23 cellular contexts compared by ENCODE assay signal in the genomic region with DNA sequence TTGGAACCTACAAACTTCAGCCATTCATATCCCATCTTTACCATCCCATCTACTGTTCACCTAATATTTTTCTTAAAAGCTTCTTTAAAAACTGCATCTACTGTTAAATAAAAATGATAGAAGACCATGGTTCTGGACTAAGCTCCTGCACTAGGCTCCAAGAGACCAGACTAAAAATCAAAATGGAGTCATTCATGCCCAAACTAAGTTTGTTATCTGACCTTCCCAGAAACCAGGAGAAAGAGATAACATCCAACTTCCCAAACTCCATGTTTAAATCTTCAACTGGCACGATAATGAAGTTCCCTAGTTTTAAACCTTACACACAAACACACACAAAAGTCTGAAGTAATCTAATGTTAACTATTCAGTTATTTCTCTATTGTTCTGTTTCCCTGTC. TPM values are rescaled to one million over a fixed set of nuclear protein-coding genes. Genes with fewer than 3 reads are reported as not detected.
DNase-seq lines count a peak whose midpoint lies in the region; ATAC-seq, FAIRE-seq and TF ChIP-seq lines count a peak whose summit lies in the region.
"Had no signal": no experiment of that assay in that cellular context is flagged by ENCODE, and none has a peak within 500 bp of the region (broad histone marks: within the 10 kb centered on the region; RNA-seq: fewer than 3 reads in every experiment).

No MANE protein-coding gene starts in this region.

- TF ChIP-seq RAD21 in HepG2 (CRISPR knock-in tag; IDR thresholded peaks at IDR 0.05) (no peak), K562 (CRISPR knock-in tag; conservative IDR thresholded peaks at IDR 0.05 in 1 of 2, IDR thresholded peaks at IDR 0.05 in 1 of 2) (no peak)

- ATAC-seq in HepG2: no peak
- ATAC-seq in right lobe of liver: no peak
- no peak for ATAC-seq in K562
- no peak for ATAC-seq in GM21423 (IDR thresholded peaks at IDR 0.05; ENCODE audit: unreplicated experiment)
- no peak for ATAC-seq in pancreas
- ATAC-seq: GM12878 had no signal

- DNase-seq in HepG2 (ENCODE audit: low spot score) (no peak), right lobe of liver (no peak), K562 (ENCODE audit: extremely low read depth in 1 of 4, low spot score in 3 of 4) (no peak), neural crest cell (ENCODE audit: low read depth, low spot score) (no peak), pancreas (no peak), amniotic stem cell (lab: John Stamatoyannopoulos, UW) (no peak)
- DNase-seq: 8988T; Calu3; CD4-positive, alpha-beta memory T cell; DMS 273 treated with DMSO at 0.1 percent for 48 hours; DMS53; DND-41; EL; GM23248; HCEC 1CT had no signal

- H3K79me2 ChIP-seq in HepG2 (ENCODE audit: insufficient read depth, low read length) (peaks cover 80% of the 10 kb centered on the region), K562 (ENCODE audit: control insufficient read depth, insufficient read depth, low read length) (no peaks in the 10 kb centered on the region)

- FAIRE-seq in HepG2 (lab: Jason Lieb, UNC) (no peak), K562 (lab: Jason Lieb, UNC) (no peak), pancreas (lab: Jason Lieb, UNC) (no peak)
- FAIRE-seq: GM12878, GM19239, H54, HTR-8/SVneo had no signal

- CTCF ChIA-PET in HepG2 (lab: Yijun Ruan, JAX; ENCODE audit: low intra/inter-chr PET ratio, low total read pairs) (no interaction called here), K562 (lab: Yijun Ruan, JAX; ENCODE audit: low intra/inter-chr PET ratio) (no interaction called here)

- H3K27ac ChIP-seq in HepG2 (ENCODE audit: extremely low read length, insufficient read depth, low read length) (no peak overlapping the region), right lobe of liver (peak overlapping the region in 1 of 3 donors; percentile 79), K562 (ENCODE audit: extremely low read depth, low read depth, low read length) (no peak overlapping the region), subcutaneous abdominal adipose tissue (ENCODE audit: low read depth, low read length) (peak overlapping the region; percentile 88), pancreas (peak overlapping the region in 1 of 4 donors; percentile 8)
- H3K27ac ChIP-seq: BLaER1, GM23248 had no signal

- H3K4me3 Mint-ChIP-seq in neural crest cell: no peak overlapping the region
- H3K4me3 Mint-ChIP-seq: CD14-positive monocyte; CD4-positive, alpha-beta memory T cell had no signal

- H3K9me3 Mint-ChIP-seq in neural crest cell: no peaks in the 10 kb centered on the region
- H3K9me3 Mint-ChIP-seq: CD14-positive monocyte; CD4-positive, alpha-beta memory T cell had no signal

- H3K27ac Mint-ChIP-seq in neural crest cell (ENCODE audit: unreplicated experiment): peak overlapping the region; percentile 84

- POLR2A ChIA-PET in HepG2 (lab: Yijun Ruan, JAX) (no interaction called here), K562 (lab: Yijun Ruan, JAX) (interaction anchor here (0.6 kb wide), 1 partner anchor 18 kb away, joined by 5 read pairs; no protein-coding TSS in a partner anchor)

- no peak for TF ChIP-seq POLR2A in HepG2 (IDR thresholded peaks at IDR 0.05; ENCODE audit: insufficient read depth in 1 of 2, low read depth in 2 of 2, low read length in 2 of 2)
- TF ChIP-seq POLR2A in right lobe of liver (IDR thresholded peaks at IDR 0.05): no peak
- TF ChIP-seq POLR2A in K562 (conservative IDR thresholded peaks at IDR 0.05): no peak

- H3K27me3 ChIP-seq in HepG2 (ENCODE audit: control insufficient read depth in 1 of 2, insufficient read depth in 2 of 2, low read length in 2 of 2) (no peaks in the 10 kb centered on the region), right lobe of liver (no peaks in the 10 kb centered on the region), K562 (ENCODE audit: control insufficient read depth in 2 of 2, insufficient read depth in 2 of 2, low read length in 2 of 2) (no peaks in the 10 kb centered on the region), subcutaneous abdominal adipose tissue (ENCODE audit: control insufficient read depth in 5 of 5, insufficient read depth in 4 of 5, low read length in 5 of 5) (no peaks in the 10 kb centered on the region), pancreas (no peaks in the 10 kb centered on the region)
- H3K27me3 ChIP-seq: BLaER1 had no signal

- TF ChIP-seq CTCF in HepG2 (CRISPR knock-in tag; IDR thresholded peaks at IDR 0.05): no peak
- no peak for TF ChIP-seq CTCF in right lobe of liver (IDR thresholded peaks at IDR 0.05)
- TF ChIP-seq CTCF in K562 (IDR thresholded peaks at IDR 0.05 in 2 of 3, conservative IDR thresholded peaks at IDR 0.05 in 1 of 3; ENCODE audit: insufficient read depth in 2 of 3, low read depth in 1 of 3, low read length in 3 of 3): no peak
- TF ChIP-seq CTCF in neural crest cell (conservative IDR thresholded peaks at IDR 0.05): no peak
- no peak for TF ChIP-seq CTCF in pancreas (IDR thresholded peaks at IDR 0.05)

- TF ChIP-seq EP300 in HepG2 (IDR thresholded peaks at IDR 0.05; ENCODE audit: low read depth in 2 of 2, low read length in 2 of 2) (no peak), HepG2 (CRISPR knock-in tag; IDR thresholded peaks at IDR 0.05; ENCODE audit: borderline replicate concordance) (no peak), K562 (IDR thresholded peaks at IDR 0.05; ENCODE audit: low read length) (no peak)

- H3K4me3 ChIP-seq in HepG2 (replicated peaks in 1 of 3; ENCODE audit: insufficient read depth in 1 of 3, low read depth in 2 of 3, low read length in 3 of 3): no peak overlapping the region
- H3K4me3 ChIP-seq in right lobe of liver: no peak overlapping the region
- no peak overlapping the region for H3K4me3 ChIP-seq in K562
- H3K4me3 ChIP-seq in subcutaneous abdominal adipose tissue (ENCODE audit: low read depth in 1 of 5, low read length in 5 of 5): no peak overlapping the region
- no peak overlapping the region for H3K4me3 ChIP-seq in pancreas
- H3K4me3 ChIP-seq: BLaER1, GM12878, GM23248 had no signal

- H3K4me1 Mint-ChIP-seq in neural crest cell: peaks cover 7% of the 10 kb centered on the region

- peaks cover 72% of the 10 kb centered on the region for H3K4me1 ChIP-seq in HepG2 (ENCODE audit: insufficient read depth, low read length)
- H3K4me1 ChIP-seq in right lobe of liver: peaks cover 0 to 79% (median 31%) of the 10 kb centered on the region in 4 donors
- peaks cover 0 to 10% of the 10 kb centered on the region in 2 experiments; a peak in 2 of 5 replicates for H3K4me1 ChIP-seq in K562 (replicated peaks in 1 of 2; ENCODE audit: control insufficient read depth in 2 of 2, insufficient read depth in 2 of 2, low read length in 2 of 2)
- H3K4me1 ChIP-seq in subcutaneous abdominal adipose tissue (ENCODE audit: control insufficient read depth in 5 of 5, insufficient read depth in 5 of 5, low read length in 5 of 5): peaks cover 0 to 75% (median 50%) of the 10 kb centered on the region in 5 donors
- peaks cover 24 to 37% (median 34%) of the 10 kb centered on the region in 3 donors for H3K4me1 ChIP-seq in pancreas

- H2AFZ ChIP-seq in HepG2 (ENCODE audit: low read length) (no peak overlapping the region), K562 (ENCODE audit: low read depth, low read length) (no peak overlapping the region)
- H2AFZ ChIP-seq: GM23248 had no signal

- H3K36me3 ChIP-seq in HepG2 (replicated peaks in 1 of 2; ENCODE audit: control insufficient read depth in 1 of 2, insufficient read depth in 2 of 2, low read length in 2 of 2): peaks cover 2 to 6% of the 10 kb centered on the region in 2 experiments; a peak in 3 of 5 replicates
- H3K36me3 ChIP-seq in right lobe of liver: no peaks in the 10 kb centered on the region
- H3K36me3 ChIP-seq in K562 (ENCODE audit: control insufficient read depth, insufficient read depth, low read length): no peaks in the 10 kb centered on the region
- H3K36me3 ChIP-seq in subcutaneous abdominal adipose tissue (ENCODE audit: control insufficient read depth in 5 of 5, insufficient read depth in 5 of 5, low read length in 5 of 5): peaks cover 3 to 15% (median 9%) of the 10 kb centered on the region in 5 donors
- no peaks in the 10 kb centered on the region for H3K36me3 ChIP-seq in pancreas

- WGBS in HepG2 (ENCODE audit: low lambda C conversion rate): 21% methylated on average over 1 of the region's 1 CpG
- 9% methylated on average over 1 of the region's 1 CpG for WGBS in right lobe of liver (ENCODE audit: insufficient coverage, low coverage, low lambda C conversion rate, missing lambda C conversion rate)
- WGBS in K562 (ENCODE audit: insufficient coverage, low coverage, missing lambda C conversion rate): 6% methylated on average over 1 of the region's 1 CpG
- 0% methylated on average over 1 of the region's 1 CpG for WGBS in pancreas, 2 donors

- H4K20me1 ChIP-seq in HepG2 (ENCODE audit: insufficient read depth, low read length) (0 out of 2 replicates have a peak, but pooled peaks cover 3% of the 10 kb centered on the region), K562 (replicated peaks; ENCODE audit: control insufficient read depth, insufficient read depth, low read length) (no peaks in the 10 kb centered on the region)

- in situ Hi-C loops in HepG2 (cut with HindIII; ENCODE audit: extremely low pct_ligation_motif_present, low pct_unique_long_range_greater_than_20kb) (no loop called here), K562 (cut with MboI) (no loop called here)

- H3K27me3 Mint-ChIP-seq in neural crest cell (ENCODE audit: low read depth): no peaks in the 10 kb centered on the region
- H3K27me3 Mint-ChIP-seq: CD4-positive, alpha-beta memory T cell had no signal

- no peak overlapping the region for H3K4me2 ChIP-seq in HepG2 (ENCODE audit: low read depth, low read length)
- H3K4me2 ChIP-seq in K562 (ENCODE audit: insufficient read depth, low read length): no peak overlapping the region
- H3K4me2 ChIP-seq: BLaER1 had no signal

- intact Hi-C loops in HepG2 (cut with micrococcal nuclease; ENCODE audit: unreplicated experiment) (no loop called here), right lobe of liver (cut with DNase I) (no loop called here), K562 (cut with micrococcal nuclease) (no loop called here), pancreas (cut with DNase I) (no loop called here)

- H3K9me3 ChIP-seq in HepG2 (ENCODE audit: low read length): no peaks in the 10 kb centered on the region
- H3K9me3 ChIP-seq in right lobe of liver: no peaks in the 10 kb centered on the region
- H3K9me3 ChIP-seq in K562 (replicated peaks; ENCODE audit: control insufficient read depth, insufficient read depth, low read depth, low read length): no peaks in the 10 kb centered on the region
- no peaks in the 10 kb centered on the region for H3K9me3 ChIP-seq in subcutaneous abdominal adipose tissue (ENCODE audit: control insufficient read depth in 5 of 5, low read length in 5 of 5)
- H3K9me3 ChIP-seq in pancreas: no peaks in the 10 kb centered on the region
- H3K9me3 ChIP-seq: BLaER1 had no signal

- H3K36me3 Mint-ChIP-seq in neural crest cell (ENCODE audit: low read depth): peaks cover 12% of the 10 kb centered on the region

- no peaks in the 10 kb centered on the region for H3K9me1 ChIP-seq in K562 (ENCODE audit: control insufficient read depth, insufficient read depth, low read length)

- BruUV-seq in HepG2 (replicated peaks; lab: Mats Ljungman, UMichigan) (no TSS peak), K562 (replicated peaks; lab: Mats Ljungman, UMichigan) (no TSS peak)

- H3K9ac ChIP-seq in HepG2 (ENCODE audit: insufficient read depth, low read depth, low read length) (no peak overlapping the region), K562 (ENCODE audit: insufficient read depth in 1 of 2, low read depth in 2 of 2, low read length in 2 of 2) (no peak overlapping the region), subcutaneous abdominal adipose tissue (ENCODE audit: low read length in 5 of 5) (no peak overlapping the region)
- H3K9ac ChIP-seq: BLaER1, GM23248 had no signal

RNA-seq across cellular contexts. Expression of gene DCUN1D3, which starts 13.8 kb away (rescaled TPM):
- 19.3 and 26.1 TPM in 2 replicates for total RNA-seq in HepG2 (2016; rRNA removed; fragmentation: Illumina TruSeq; extraction: Trizol)
- total RNA-seq in HepG2 (2016; cell fraction: cytosol; rRNA removed; fragmentation: Illumina TruSeq; extraction: Trizol; ENCODE audit: low read depth): 5.0 and 5.9 TPM in 2 replicates
- 19.9 and 24.5 TPM in 2 replicates for total RNA-seq in HepG2 (2016; cell fraction: insoluble cytoplasmic fraction; rRNA removed; fragmentation: Illumina TruSeq; extraction: Trizol)
- 16.0 and 17.0 TPM in 2 replicates for total RNA-seq in HepG2 (2016; cell fraction: membrane; rRNA removed; fragmentation: Illumina TruSeq; extraction: Trizol)
- total RNA-seq in HepG2 (2016; cell fraction: nucleus; rRNA removed; fragmentation: Illumina TruSeq; extraction: Trizol): 14.7 and 15.1 TPM in 2 replicates
- polyA plus RNA-seq in HepG2 (2011; rRNA removed): 5.0 and 6.3 TPM in 2 replicates
- 3.9 and 4.7 TPM in 2 replicates for polyA plus RNA-seq in HepG2 (2011; cell fraction: cytosol; rRNA removed)
- 12.3 and 12.9 TPM in 2 replicates for polyA plus RNA-seq in HepG2 (2011; cell fraction: nucleus; rRNA removed)
- polyA plus RNA-seq in HepG2 (2012): 5.8 and 5.9 TPM in 2 replicates
- polyA plus RNA-seq in HepG2 (2016; cell fraction: cytosol; fragmentation: Illumina TruSeq; extraction: Trizol; ENCODE audit: low read depth): 0.90 and 1.3 TPM in 2 replicates
- polyA plus RNA-seq in HepG2 (2016; cell fraction: insoluble cytoplasmic fraction; fragmentation: Illumina TruSeq; extraction: Trizol; ENCODE audit: low read depth): 10.0 and 11.9 TPM in 2 replicates
- 4.5 and 5.0 TPM in 2 replicates for polyA plus RNA-seq in HepG2 (2016; cell fraction: membrane; fragmentation: Illumina TruSeq; extraction: Trizol; ENCODE audit: low read depth)
- 19.3 and 20.7 TPM in 2 replicates for polyA plus RNA-seq in HepG2 (2016; cell fraction: nucleus; fragmentation: Illumina TruSeq; extraction: Trizol; ENCODE audit: insufficient read depth, low read depth)
- 4.9 and 13.7 TPM in 2 replicates for polyA minus RNA-seq in HepG2 (2011; rRNA and poly(A)+ RNA removed; ENCODE audit: low replicate concordance)
- 9.6 and 11.5 TPM in 2 replicates for polyA minus RNA-seq in HepG2 (2011; cell fraction: cytosol; rRNA and poly(A)+ RNA removed)
- 39.1 and 40.5 TPM in 2 replicates for polyA minus RNA-seq in HepG2 (2011; cell fraction: nucleus; rRNA and poly(A)+ RNA removed)
- 10 to 100 TPM; 10.3 to 15.1 (median 13.8) TPM for total RNA-seq in right lobe of liver
- total RNA-seq in K562 (2011; cell fraction: chromatin; rRNA removed; ENCODE audit: low replicate concordance): 8.4 and 10.3 TPM in 2 replicates
- 4.1 and 4.8 TPM in 2 replicates for total RNA-seq in K562 (2011; cell fraction: nucleolus; rRNA removed)
- total RNA-seq in K562 (2011; cell fraction: nucleoplasm; rRNA removed): 9.6 and 13.8 TPM in 2 replicates
- 2.2 TPM in 2 replicates for total RNA-seq in K562 (2014; rRNA removed)
- total RNA-seq in K562 (2014; rRNA removed; fragmentation: Illumina TruSeq; extraction: Trizol): 2.2 and 3.2 TPM in 2 replicates
- total RNA-seq in K562 (2015; rRNA removed; fragmentation: Illumina TruSeq; extraction: Trizol): 2.9 and 3.5 TPM in 2 replicates
- total RNA-seq in K562 (2021): 3.8 and 4.7 TPM in 2 replicates
- polyA plus RNA-seq in K562 (2011; rRNA removed): 2.6 and 3.1 TPM in 2 replicates
- polyA plus RNA-seq in K562 (2011; cell fraction: cytosol; rRNA removed): 1.3 and 1.8 TPM in 2 replicates
- 5.6 and 5.7 TPM in 2 replicates for polyA plus RNA-seq in K562 (2011; cell fraction: nucleus; rRNA removed)
- polyA plus RNA-seq in K562 (2012): 1.8 and 2.8 TPM in 2 replicates
- polyA plus RNA-seq in K562 (2014; fragmentation: Illumina TruSeq; extraction: Trizol): 1.4 and 1.6 TPM in 2 replicates
- 1 to 10 TPM; 1.0 to 1.9 TPM for polyA plus RNA-seq in K562 (2014; fragmentation: Nextera tagmentation; extraction: Ambion mirVana)
- polyA plus RNA-seq in K562 (2014; rRNA removed): 1.8 and 2.4 TPM in 2 replicates
- polyA minus RNA-seq in K562 (2011; rRNA and poly(A)+ RNA removed): 5.3 and 6.9 TPM in 2 replicates
- polyA minus RNA-seq in K562 (2011; cell fraction: cytosol; rRNA and poly(A)+ RNA removed): 2.7 and 3.2 TPM in 2 replicates
- polyA minus RNA-seq in K562 (2011; cell fraction: nucleus; rRNA and poly(A)+ RNA removed): 3.9 and 6.3 TPM in 2 replicates
- total RNA-seq in neural crest cell: 13.4 and 13.5 TPM in 2 replicates
- 1 to 10 TPM; 5.2 to 7.7 (median 7.0) TPM for total RNA-seq in pancreas
- polyA plus RNA-seq in pancreas: 1 to 10 TPM; 3.7 to 4.0 TPM

RNA-seq across cellular contexts. Expression of gene LYRM1, which starts 14.3 kb away (rescaled TPM):
- total RNA-seq in HepG2 (2016; rRNA removed; fragmentation: Illumina TruSeq; extraction: Trizol) (82.6 and 106 TPM in 2 replicates), right lobe of liver (100 to 1,000 TPM in 1 of 6 experiments, 10 to 100 TPM in 5; 32.4 to 102 (median 37.9) TPM), K562 (2014; rRNA removed) (22.0 and 32.7 TPM in 2 replicates), K562 (2014; rRNA removed; fragmentation: Illumina TruSeq; extraction: Trizol) (26.2 and 28.2 TPM in 2 replicates), K562 (2015; rRNA removed; fragmentation: Illumina TruSeq; extraction: Trizol) (26.0 and 26.5 TPM in 2 replicates), K562 (2021) (17.5 and 18.9 TPM in 2 replicates), neural crest cell (20.4 and 20.8 TPM in 2 replicates), pancreas (10 to 100 TPM in 5 of 6 donors, 1 to 10 TPM in 1; 9.9 to 17.5 (median 14.4) TPM)
- 95.5 and 110 TPM in 2 replicates for total RNA-seq in HepG2 (2016; cell fraction: cytosol; rRNA removed; fragmentation: Illumina TruSeq; extraction: Trizol; ENCODE audit: low read depth)
- 87.8 and 105 TPM in 2 replicates for total RNA-seq in HepG2 (2016; cell fraction: insoluble cytoplasmic fraction; rRNA removed; fragmentation: Illumina TruSeq; extraction: Trizol)
- total RNA-seq in HepG2 (2016; cell fraction: membrane; rRNA removed; fragmentation: Illumina TruSeq; extraction: Trizol): 174 and 185 TPM in 2 replicates
- 39.6 and 43.2 TPM in 2 replicates for total RNA-seq in HepG2 (2016; cell fraction: nucleus; rRNA removed; fragmentation: Illumina TruSeq; extraction: Trizol)
- polyA plus RNA-seq in HepG2 (2011; rRNA removed) (46.1 and 59.2 TPM in 2 replicates), K562 (2011; rRNA removed) (26.9 and 32.7 TPM in 2 replicates), K562 (2014; fragmentation: Illumina TruSeq; extraction: Trizol) (36.9 and 40.2 TPM in 2 replicates), K562 (2014; fragmentation: Nextera tagmentation; extraction: Ambion mirVana) (10 to 100 TPM; 40.0 to 44.1 TPM), K562 (2014; rRNA removed) (26.3 and 27.3 TPM in 2 replicates), pancreas (10 to 100 TPM; 21.5 to 30.9 TPM)
- polyA plus RNA-seq in HepG2 (2011; cell fraction: cytosol; rRNA removed): 37.9 and 54.1 TPM in 2 replicates
- 18.8 and 19.1 TPM in 2 replicates for polyA plus RNA-seq in HepG2 (2011; cell fraction: nucleus; rRNA removed)
- 51.6 and 58.6 TPM in 2 replicates for polyA plus RNA-seq in HepG2 (2012)
- 162 and 195 TPM in 2 replicates for polyA plus RNA-seq in HepG2 (2016; cell fraction: cytosol; fragmentation: Illumina TruSeq; extraction: Trizol; ENCODE audit: low read depth)
- polyA plus RNA-seq in HepG2 (2016; cell fraction: insoluble cytoplasmic fraction; fragmentation: Illumina TruSeq; extraction: Trizol; ENCODE audit: low read depth): 151 and 158 TPM in 2 replicates
- 245 TPM in 2 replicates for polyA plus RNA-seq in HepG2 (2016; cell fraction: membrane; fragmentation: Illumina TruSeq; extraction: Trizol; ENCODE audit: low read depth)
- polyA plus RNA-seq in HepG2 (2016; cell fraction: nucleus; fragmentation: Illumina TruSeq; extraction: Trizol; ENCODE audit: insufficient read depth, low read depth): 81.9 and 88.0 TPM in 2 replicates
- 6.1 and 16.0 TPM in 2 replicates for polyA minus RNA-seq in HepG2 (2011; rRNA and poly(A)+ RNA removed; ENCODE audit: low replicate concordance)
- polyA minus RNA-seq in HepG2 (2011; cell fraction: cytosol; rRNA and poly(A)+ RNA removed): 23.7 and 24.1 TPM in 2 replicates
- polyA minus RNA-seq in HepG2 (2011; cell fraction: nucleus; rRNA and poly(A)+ RNA removed): 16.4 and 21.4 TPM in 2 replicates
- total RNA-seq in K562 (2011; cell fraction: chromatin; rRNA removed; ENCODE audit: low replicate concordance): 5.6 and 11.9 TPM in 2 replicates
- 3.3 and 3.7 TPM in 2 replicates for total RNA-seq in K562 (2011; cell fraction: nucleolus; rRNA removed)
- total RNA-seq in K562 (2011; cell fraction: nucleoplasm; rRNA removed): 8.4 and 14.1 TPM in 2 replicates
- polyA plus RNA-seq in K562 (2011; cell fraction: cytosol; rRNA removed): 9.0 and 16.7 TPM in 2 replicates
- 7.8 and 12.3 TPM in 2 replicates for polyA plus RNA-seq in K562 (2011; cell fraction: nucleus; rRNA removed)
- 24.3 and 54.4 TPM in 2 replicates for polyA plus RNA-seq in K562 (2012)
- polyA minus RNA-seq in K562 (2011; rRNA and poly(A)+ RNA removed): 18.1 and 18.9 TPM in 2 replicates
- polyA minus RNA-seq in K562 (2011; cell fraction: cytosol; rRNA and poly(A)+ RNA removed): 5.5 and 9.6 TPM in 2 replicates
- 2.6 and 5.8 TPM in 2 replicates for polyA minus RNA-seq in K562 (2011; cell fraction: nucleus; rRNA and poly(A)+ RNA removed)

Comparison
In these comparisons a context has a peak if more than half of its experiments do, and no peak if none do; other contexts are left out.
1. Of the 241 proteins assayed by ChIP-seq in both HepG2 and K562: peak only in HepG2: none; only in K562: ATF4, CREB3, HIVEP1, KLF6, MEF2D, SMAD3 and 4 more; in both: none; in neither: 228; mixed calls (peak in some experiments, not most) for 3.